ENCODE assay signal across 8 cellular contexts in the genomic region with DNA sequence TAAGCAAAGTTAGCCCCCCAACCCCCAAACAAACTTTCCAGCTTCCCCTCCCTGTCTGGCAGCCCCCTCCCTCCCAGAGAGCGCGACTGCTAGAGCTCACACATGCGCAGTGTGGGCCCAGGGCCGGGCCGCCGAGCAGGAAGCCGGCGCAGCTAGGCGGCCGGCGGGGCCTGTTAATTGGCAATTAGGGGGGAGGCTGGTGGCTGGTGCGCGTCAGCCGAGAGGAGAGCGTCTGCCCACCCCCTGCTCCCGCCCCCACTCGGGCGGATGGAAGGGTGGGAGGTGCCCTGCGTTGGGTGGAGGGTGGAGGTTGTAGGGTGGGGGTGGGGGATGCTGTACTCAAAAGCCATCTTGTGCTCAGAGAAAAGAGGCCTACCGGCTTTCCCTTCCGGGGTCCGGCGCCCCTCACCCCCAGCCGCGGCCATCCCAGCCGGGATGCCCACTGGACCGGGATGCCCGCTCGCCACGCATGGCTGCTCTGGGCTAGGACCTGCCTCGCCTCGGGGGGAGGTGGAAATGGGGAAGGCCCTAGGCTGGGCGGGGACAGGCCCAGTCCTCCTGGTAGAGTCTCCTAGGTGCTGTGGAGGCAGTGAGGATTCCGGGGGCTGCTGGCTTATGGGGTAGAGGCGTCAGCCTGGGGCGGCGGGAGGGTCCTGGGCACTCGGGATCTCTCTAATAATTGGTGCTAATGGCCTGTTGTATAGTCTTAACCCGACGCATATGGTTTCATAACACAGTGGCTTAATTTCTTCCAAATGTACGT. TPM values are rescaled to one million over a fixed set of nuclear protein-coding genes. Genes with fewer than 3 reads are reported as not detected.
DNase-seq lines count a peak whose midpoint lies in the region; ATAC-seq and TF ChIP-seq lines count a peak whose summit lies in the region.

No MANE protein-coding gene starts in this region.

- H3K9me3 ChIP-seq in WERI-Rb-1 (ENCODE audit: severe bottlenecking), result no peaks in the 10 kb centered on the region

- no peaks in the 10 kb centered on the region for H3K27me3 ChIP-seq in WERI-Rb-1 (ENCODE audit: insufficient read depth, low read depth, severe bottlenecking)

- ATAC-seq in HG02938 (IDR thresholded peaks at IDR 0.05; ENCODE audit: unreplicated experiment), result peak; percentile 59
- ATAC-seq in left colon, result peak; percentile 53

- TF ChIP-seq CTCF in WERI-Rb-1 (IDR thresholded peaks at IDR 0.05; ENCODE audit: low read depth, low read length), result no peak

- intact Hi-C loops in left colon (cut with DNase I, micrococcal nuclease), result no loop called here

- H3K4me3 ChIP-seq in WERI-Rb-1 (ENCODE audit: low read depth, low read length), result peak overlapping the region; percentile 73

- no peaks in the 10 kb centered on the region; the same call in 1 of the 2 replicates for H3K36me3 ChIP-seq in WERI-Rb-1

- peak overlapping the region; percentile 97 for H3K27ac ChIP-seq in WERI-Rb-1
- H3K27ac ChIP-seq in caudate nucleus (ENCODE audit: low read depth, low read length), result no peak overlapping the region

- DNase-seq in NK-92 treated with Interleukin-12 subunit alpha and Interleukin-12 subunit beta, amount 100 ng/mL, for 24 hours (lab: John Stamatoyannopoulos, UW), result peak; percentile 81
- no peak for DNase-seq in NK-92 (lab: John Stamatoyannopoulos, UW; ENCODE audit: unreplicated experiment)
- peak; percentile 37 for DNase-seq in NCI-H2081 treated with DMSO at 0.1 percent for 48 hours (lab: John Stamatoyannopoulos, UW)
- peak; percentile 97 for DNase-seq in WERI-Rb-1
- DNase-seq in caudate nucleus (lab: John Stamatoyannopoulos, UW), result peak in 34 of 61 donors; percentile 3 to 55 (median 20)
- peak; percentile 35 to 68 for DNase-seq in left colon
- peak; percentile 50 to 63 for DNase-seq in stimulated activated CD4-positive, alpha-beta T cell treated with anti-CD3 and anti-CD28 coated beads, Interleukin-2, amount 100 ng/mL, for 48 hours

RNA-seq across cellular contexts. Expression of a gene that starts 9.2 kb away (rescaled TPM):
- not detected for total RNA-seq in left colon

RNA-seq across cellular contexts. Expression of a gene that starts 10.2 kb away (rescaled TPM):
- total RNA-seq in left colon, result not detected

RNA-seq across cellular contexts. Expression of a gene that starts 14.8 kb away (rescaled TPM):
- total RNA-seq in left colon, result not detected

RNA-seq across cellular contexts. Expression of a gene that starts 18.1 kb away (rescaled TPM):
- not detected for total RNA-seq in left colon

RNA-seq across cellular contexts. Expression of a gene that starts 33.1 kb away (rescaled TPM):
- not detected for total RNA-seq in left colon
